15 cellular contexts compared by ENCODE assay signal in genomic region chr5:132296412-132297001, GRCh38. TPM values are rescaled to one million over a fixed set of nuclear protein-coding genes. Genes with fewer than 3 reads are reported as not detected.
A peak's percentile ranks its signal among the peaks of the same experiment; 100 is the strongest.
DNase-seq lines count a peak whose midpoint lies in the region; ATAC-seq and TF ChIP-seq lines count a peak whose summit lies in the region.
"Had no signal": no experiment of that assay in that cellular context is flagged by ENCODE, and none has a peak within 500 bp of the region (broad histone marks: within the 10 kb centered on the region; RNA-seq: fewer than 3 reads in every experiment).

No MANE protein-coding gene starts in this region.

- H3K27me3 ChIP-seq in trophoblast cell (ENCODE audit: insufficient read depth, low read length) = no peaks in the 10 kb centered on the region

- no peaks in the 10 kb centered on the region for H3K9me3 Mint-ChIP-seq in Calu3 (ENCODE audit: low read depth, unreplicated experiment)
- H3K9me3 Mint-ChIP-seq: activated CD4-positive, alpha-beta memory T cell treated with anti-CD3 and anti-CD28 coated beads for 36 hours had no signal

- no peak for TF ChIP-seq POLR2A in NB4 (IDR thresholded peaks at IDR 0.05; ENCODE audit: extremely low read depth, insufficient read length)

- H3K79me1 ChIP-seq in trophoblast cell (ENCODE audit: low read length) = peaks cover 16% of the 10 kb centered on the region

- H3K23ac ChIP-seq in trophoblast cell (ENCODE audit: low read length) = no peak overlapping the region

- no TSS peak for BruUV-seq in Calu3 (replicated peaks; lab: Mats Ljungman, UMichigan)

- no peak overlapping the region for H3K4me3 Mint-ChIP-seq in Calu3 (ENCODE audit: low read depth, unreplicated experiment)

- peaks cover 26% of the 10 kb centered on the region for H3K4me1 Mint-ChIP-seq in Calu3 (ENCODE audit: low read depth, unreplicated experiment)

- H3K36me3 Mint-ChIP-seq in Calu3 (ENCODE audit: insufficient read depth, unreplicated experiment) = peaks cover 26% of the 10 kb centered on the region

- peak overlapping the region; percentile 77 for H3K27ac Mint-ChIP-seq in Calu3 (ENCODE audit: unreplicated experiment)

- no peak overlapping the region for H3K9ac ChIP-seq in trophoblast cell (ENCODE audit: low read length)

- no peak overlapping the region for H2BK5ac ChIP-seq in trophoblast cell (ENCODE audit: low read depth, low read length, poor library complexity)

- intact Hi-C loops in Calu3 (cut with micrococcal nuclease; ENCODE audit: unreplicated experiment) = loop anchor here (10.0 kb wide), 1 partner anchor 198 kb away; the partner anchor contains the start of gene IRF1

- H3K4me3 ChIP-seq in NB4 (ENCODE audit: low read depth, low read length) = peak overlapping the region; percentile 95
- no peak overlapping the region for H3K4me3 ChIP-seq in trophoblast cell (ENCODE audit: low read depth, low read length)

- no peak overlapping the region for H2BK120ac ChIP-seq in trophoblast cell (ENCODE audit: insufficient read depth, low read length, poor library complexity)

- DNase-seq in Calu3 = no peak
- DNase-seq in NB4 (ENCODE audit: low read depth) = no peak
- DNase-seq in dermis microvascular lymphatic vessel endothelial cell (ENCODE audit: low read depth in 2 of 2) = peak; percentile 98 to 99
- no peak for DNase-seq in trophoblast cell
- no peak for DNase-seq in NCI-H2081 treated with DMSO at 0.1 percent for 48 hours (lab: John Stamatoyannopoulos, UW)
- DNase-seq in T-helper 2 cell = no peak
- DNase-seq: activated CD4-positive, alpha-beta memory T cell treated with anti-CD3 and anti-CD28 coated beads for 36 hours; activated gamma-delta T cell; COR-L47; head of caudate nucleus; NCI-H1930; NCI-H774; stimulated activated naive CD4-positive, alpha-beta T cell treated with Interleukin-2 at 50 U/mL for 16 hours had no signal

- H3K27me3 Mint-ChIP-seq in Calu3 (ENCODE audit: unreplicated experiment) = no peaks in the 10 kb centered on the region

- H4K91ac ChIP-seq in trophoblast cell (ENCODE audit: low read depth, low read length) = no peak overlapping the region

- no peaks in the 10 kb centered on the region for H3K36me3 ChIP-seq in trophoblast cell (ENCODE audit: control insufficient read depth in 1 of 2, insufficient read depth in 2 of 2, low read length in 2 of 2)

- H3K14ac ChIP-seq in trophoblast cell (ENCODE audit: low read length) = no peak overlapping the region

- peaks cover 16 to 24% of the 10 kb centered on the region in 2 experiments for H3K4me1 ChIP-seq in trophoblast cell (ENCODE audit: control insufficient read depth in 1 of 2, insufficient read depth in 2 of 2, low read length in 2 of 2)

- H3K79me2 ChIP-seq in trophoblast cell (ENCODE audit: control insufficient read depth, insufficient read depth, low read length, poor library complexity) = peaks cover 7% of the 10 kb centered on the region

- H3K27ac ChIP-seq in trophoblast cell (ENCODE audit: low read depth, low read length) = no peak overlapping the region

- no peak overlapping the region for H2AK5ac ChIP-seq in trophoblast cell (ENCODE audit: low read length)

- TF ChIP-seq CTCF in Calu3 (IDR thresholded peaks at IDR 0.05; ENCODE audit: unreplicated experiment) (no peak), NB4 (IDR thresholded peaks at IDR 0.05; ENCODE audit: low read depth, low read length) (no peak)

- no peaks in the 10 kb centered on the region for H3K9me3 ChIP-seq in trophoblast cell (ENCODE audit: insufficient read depth, low read depth, low read length)

- no peak overlapping the region for H4K12ac ChIP-seq in trophoblast cell (ENCODE audit: low read depth, low read length)

- ATAC-seq in HG03520 (IDR thresholded peaks at IDR 0.05; ENCODE audit: unreplicated experiment) = no peak
- ATAC-seq: sciatic nerve had no signal

- no peak overlapping the region for H4K8ac ChIP-seq in trophoblast cell (ENCODE audit: low read depth, low read length)

- H3K18ac ChIP-seq in trophoblast cell (ENCODE audit: low read length) = no peak overlapping the region

- H3K4ac ChIP-seq in trophoblast cell (ENCODE audit: low read depth, low read length) = no peak overlapping the region

- H2BK12ac ChIP-seq in trophoblast cell (ENCODE audit: low read length) = peak overlapping the region; percentile 27

- CTCF ChIA-PET in Calu3 (lab: Charles Lee) = interaction anchor here (0.9 kb wide), 1 partner anchor 31 kb away, joined by 3 read pairs; no protein-coding TSS in a partner anchor

- no CpG with 5 or more reads among the region's 8 CpGs for WGBS in trophoblast cell (ENCODE audit: extremely low coverage, insufficient coverage, insufficient read length)

- H2AFZ ChIP-seq in trophoblast cell (ENCODE audit: insufficient read depth, low read length, poor library complexity) = peak overlapping the region; percentile 10

- H3K4me2 ChIP-seq in trophoblast cell (ENCODE audit: low read length) = no peak overlapping the region

RNA-seq across cellular contexts. Expression of gene SLC22A4, which starts 2.3 kb away (rescaled TPM):
- 3.0 and 3.1 TPM in 2 replicates for total RNA-seq in Calu3 (2022)
- 3.7 and 5.7 TPM in 2 replicates for total RNA-seq in dermis microvascular lymphatic vessel endothelial cell
- 0.26 and 0.28 TPM in 2 replicates for polyA plus RNA-seq in trophoblast cell (2013)

RNA-seq across cellular contexts. Expression of gene PDLIM4, which starts 39.0 kb away (rescaled TPM):
- 15.4 and 20.8 TPM in 2 replicates for total RNA-seq in Calu3 (2022)
- 20.7 and 26.7 TPM in 2 replicates for total RNA-seq in dermis microvascular lymphatic vessel endothelial cell
- 15.8 and 16.7 TPM in 2 replicates for polyA plus RNA-seq in trophoblast cell (2013)
- total RNA-seq: activated CD4-positive, alpha-beta memory T cell treated with anti-CD3 and anti-CD28 coated beads for 36 hours had no signal

Comparison
In these comparisons a context has a peak if more than half of its experiments do, and no peak if none do; other contexts are left out.
1. DNase-seq: peak in dermis microvascular lymphatic vessel endothelial cell (2 of 2); none in Calu3 (single experiment), NB4 (single experiment), trophoblast cell (0 of 2), NCI-H2081 treated with DMSO at 0.1 percent for 48 hours (single experiment) and T-helper 2 cell (0 of 5).